ENCODE assay signal across 34 cellular contexts in the genomic region with DNA sequence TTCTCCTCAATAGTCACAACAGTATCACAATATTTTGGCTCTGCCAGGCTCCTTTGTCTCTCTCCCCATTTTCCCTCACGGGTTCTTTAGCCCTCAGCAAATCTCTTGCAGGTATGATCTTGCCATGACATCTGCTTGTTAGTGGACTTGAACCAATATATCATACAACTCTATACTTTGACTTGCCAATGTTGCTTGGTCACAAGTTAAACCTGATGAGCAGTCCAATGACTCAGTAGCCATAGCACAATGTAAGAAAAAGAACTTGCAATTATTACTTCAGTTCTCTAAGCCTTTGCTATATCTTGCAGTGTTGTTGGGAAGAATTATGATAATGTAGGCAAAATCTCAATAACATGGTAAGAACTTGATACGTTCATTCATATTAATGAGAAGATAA.
"Had no signal": no experiment of that assay in that cellular context is flagged by ENCODE, and none has a peak within 500 bp of the region (broad histone marks: within the 10 kb centered on the region; RNA-seq: fewer than 3 reads in every experiment).

No MANE protein-coding gene starts in this region.

- H3K27me3 ChIP-seq: ascending aorta, brain microvascular endothelial cell, cardiac muscle cell, colonic mucosa, esophagus squamous epithelium, gastrocnemius medialis, heart left ventricle had no signal

- H3K27ac Mint-ChIP-seq: activated CD4-positive, alpha-beta memory T cell treated with anti-CD3 and anti-CD28 coated beads for 36 hours; activated CD4-positive, alpha-beta T cell treated with anti-CD3 and anti-CD28 coated beads for 36 hours; activated CD4-positive, alpha-beta T cell treated with anti-CD3 and anti-CD28 coated beads, Interleukin-2, amount 10 ng/mL, durations not matched to agents 24 days and 14 days; activated CD8-positive, alpha-beta memory T cell treated with anti-CD3 and anti-CD28 coated beads, Interleukin-2, amount 10 ng/mL, durations not matched to agents 7 days and 5 days; activated CD8-positive, alpha-beta T cell treated with anti-CD3 and anti-CD28 coated beads, Interleukin-2, amount 10 ng/mL, durations not matched to agents 7 days and 5 days; activated naive CD4-positive, alpha-beta T cell treated with anti-CD3 and anti-CD28 coated beads, Interleukin-2, amount 10 ng/mL, durations not matched to agents 7 days and 5 days; activated naive CD4-positive, alpha-beta T cell treated with anti-CD3 and anti-CD28 coated beads, Interleukin-2, amount 50 U/mL, for 72 hours; activated naive CD8-positive, alpha-beta T cell treated with anti-CD3 and anti-CD28 coated beads, Interleukin-2, amount 10 ng/mL, durations not matched to agents 7 days and 5 days; activated T-helper 1 cell treated with anti-CD3 and anti-CD28 coated beads, Interleukin-12 subunit alpha, Interleukin-12 subunit beta, Interleukin-2, Interleukin-4 antibody, amounts not matched to agents 30 ng/mL and 10 ng/mL and 1 ng/mL, durations not matched to agents 14 hours and 24 hours and 36 hours; activated T-helper 2 cell treated with anti-CD3 and anti-CD28 coated beads, Interferon-gamma antibody, Interleukin-2, Interleukin-4, amounts not matched to agents 10 μg/mL and 5 μg/mL and 100 μg/mL, durations not matched to agents 14 hours and 24 hours and 36 hours; T-helper 17 cell; T-helper 2 cell treated with Interferon-gamma antibody and Interleukin-4, amounts not matched to agents 5 μg/mL and 100 μg/mL, for 36 hours had no signal

- H3K36me3 Mint-ChIP-seq: activated CD4-positive, alpha-beta memory T cell treated with anti-CD3 and anti-CD28 coated beads for 36 hours; activated CD8-positive, alpha-beta memory T cell treated with anti-CD3 and anti-CD28 coated beads, Interleukin-2, amount 10 ng/mL, durations not matched to agents 7 days and 5 days; activated naive CD4-positive, alpha-beta T cell treated with anti-CD3 and anti-CD28 coated beads, Interleukin-2, amount 10 ng/mL, durations not matched to agents 7 days and 5 days; activated naive CD4-positive, alpha-beta T cell treated with anti-CD3 and anti-CD28 coated beads, Interleukin-2, amount 50 U/mL, for 72 hours; activated naive CD8-positive, alpha-beta T cell treated with anti-CD3 and anti-CD28 coated beads, Interleukin-2, amount 10 ng/mL, durations not matched to agents 7 days and 5 days had no signal

- ATAC-seq: activated CD4-positive, alpha-beta T cell treated with anti-CD3 and anti-CD28 coated beads for 36 hours; activated CD8-positive, alpha-beta memory T cell treated with anti-CD3 and anti-CD28 coated beads, Interleukin-2, amount 10 ng/mL, durations not matched to agents 7 days and 5 days; activated CD8-positive, alpha-beta T cell treated with anti-CD3 and anti-CD28 coated beads, Interleukin-2, amount 10 ng/mL, durations not matched to agents 7 days and 5 days; activated naive CD4-positive, alpha-beta T cell treated with anti-CD3 and anti-CD28 coated beads, Interleukin-2, amount 50 U/mL, for 72 hours; gastrocnemius medialis; heart left ventricle; T-helper 17 cell had no signal

- H3K4me1 ChIP-seq: ascending aorta, colonic mucosa, esophagus squamous epithelium, heart left ventricle had no signal

- H3K4me3 Mint-ChIP-seq: activated CD4-positive, alpha-beta memory T cell treated with anti-CD3 and anti-CD28 coated beads for 36 hours; activated CD4-positive, alpha-beta T cell treated with anti-CD3 and anti-CD28 coated beads for 36 hours; activated CD4-positive, alpha-beta T cell treated with anti-CD3 and anti-CD28 coated beads, Interleukin-2, amount 10 ng/mL, durations not matched to agents 24 days and 14 days; activated CD8-positive, alpha-beta memory T cell treated with anti-CD3 and anti-CD28 coated beads, Interleukin-2, amount 10 ng/mL, durations not matched to agents 7 days and 5 days; activated CD8-positive, alpha-beta T cell treated with anti-CD3 and anti-CD28 coated beads, Interleukin-2, amount 10 ng/mL, durations not matched to agents 7 days and 5 days; activated naive CD4-positive, alpha-beta T cell treated with anti-CD3 and anti-CD28 coated beads, Interleukin-2, amount 10 ng/mL, durations not matched to agents 7 days and 5 days; activated naive CD8-positive, alpha-beta T cell treated with anti-CD3 and anti-CD28 coated beads, Interleukin-2, amount 10 ng/mL, durations not matched to agents 7 days and 5 days; activated T-helper 1 cell treated with anti-CD3 and anti-CD28 coated beads, Interleukin-12 subunit alpha, Interleukin-12 subunit beta, Interleukin-2, Interleukin-4 antibody, amounts not matched to agents 30 ng/mL and 10 ng/mL and 1 ng/mL, durations not matched to agents 14 hours and 24 hours and 36 hours; T-helper 17 cell; T-helper 2 cell treated with Interferon-gamma antibody and Interleukin-4, amounts not matched to agents 5 μg/mL and 100 μg/mL, for 36 hours had no signal

- H3K9me3 ChIP-seq: ascending aorta, colonic mucosa, esophagus squamous epithelium, gastrocnemius medialis, heart left ventricle had no signal

- H3K36me3 ChIP-seq: ascending aorta, brain microvascular endothelial cell, cardiac muscle cell, colonic mucosa, esophagus squamous epithelium, gastrocnemius medialis, heart left ventricle had no signal

- H3K9me3 Mint-ChIP-seq: activated CD4-positive, alpha-beta memory T cell treated with anti-CD3 and anti-CD28 coated beads for 36 hours; activated CD4-positive, alpha-beta T cell treated with anti-CD3 and anti-CD28 coated beads, Interleukin-2, amount 10 ng/mL, durations not matched to agents 24 days and 14 days; activated naive CD4-positive, alpha-beta T cell treated with anti-CD3 and anti-CD28 coated beads, Interleukin-2, amount 10 ng/mL, durations not matched to agents 7 days and 5 days; activated naive CD8-positive, alpha-beta T cell treated with anti-CD3 and anti-CD28 coated beads, Interleukin-2, amount 10 ng/mL, durations not matched to agents 7 days and 5 days; activated T-helper 1 cell treated with anti-CD3 and anti-CD28 coated beads, Interleukin-12 subunit alpha, Interleukin-12 subunit beta, Interleukin-2, Interleukin-4 antibody, amounts not matched to agents 30 ng/mL and 10 ng/mL and 1 ng/mL, durations not matched to agents 14 hours and 24 hours and 36 hours had no signal

- H3K27me3 Mint-ChIP-seq: activated CD4-positive, alpha-beta memory T cell treated with anti-CD3 and anti-CD28 coated beads for 36 hours; activated CD4-positive, alpha-beta T cell treated with anti-CD3 and anti-CD28 coated beads for 36 hours; activated CD4-positive, alpha-beta T cell treated with anti-CD3 and anti-CD28 coated beads, Interleukin-2, amount 10 ng/mL, durations not matched to agents 24 days and 14 days; activated CD8-positive, alpha-beta memory T cell treated with anti-CD3 and anti-CD28 coated beads, Interleukin-2, amount 10 ng/mL, durations not matched to agents 7 days and 5 days; activated naive CD4-positive, alpha-beta T cell treated with anti-CD3 and anti-CD28 coated beads, Interleukin-2, amount 10 ng/mL, durations not matched to agents 7 days and 5 days; activated naive CD8-positive, alpha-beta T cell treated with anti-CD3 and anti-CD28 coated beads, Interleukin-2, amount 10 ng/mL, durations not matched to agents 7 days and 5 days; T-helper 17 cell had no signal

- DNase-seq: activated CD4-positive, alpha-beta memory T cell treated with anti-CD3 and anti-CD28 coated beads for 36 hours; activated CD4-positive, alpha-beta T cell treated with anti-CD3 and anti-CD28 coated beads for 36 hours; activated CD4-positive, alpha-beta T cell treated with anti-CD3 and anti-CD28 coated beads, Interleukin-2, amount 10 ng/mL, durations not matched to agents 24 days and 14 days; activated CD4-positive, CD25-positive, alpha-beta regulatory T cell; activated CD4-positive, CD25-positive, alpha-beta regulatory T cell treated with anti-CD3 and anti-CD28 coated beads, Interleukin-2, amount 50 U/mL, for 72 hours; activated CD8-positive, alpha-beta memory T cell treated with anti-CD3 and anti-CD28 coated beads, Interleukin-2, amount 10 ng/mL, durations not matched to agents 7 days and 5 days; activated CD8-positive, alpha-beta memory T cell treated with anti-CD3 and anti-CD28 coated beads, Interleukin-2, amount 50 U/mL, for 4 hours; activated CD8-positive, alpha-beta T cell treated with anti-CD3 and anti-CD28 coated beads, Interleukin-2, amount 10 ng/mL, durations not matched to agents 7 days and 5 days; activated effector memory CD4-positive, alpha-beta T cell treated with anti-CD3 and anti-CD28 coated beads, Interleukin-2, amount 50 U/mL, for 16 hours; activated naive CD4-positive, alpha-beta T cell treated with anti-CD3 and anti-CD28 coated beads, Interleukin-2, amount 10 ng/mL, durations not matched to agents 7 days and 5 days; activated naive CD8-positive, alpha-beta T cell treated with anti-CD3 and anti-CD28 coated beads, Interleukin-2, amount 10 ng/mL, durations not matched to agents 7 days and 5 days; activated T-cell treated with anti-CD3 and anti-CD28 coated beads, Interleukin-2, amount 50 U/mL, for 1 hour; activated T-cell treated with anti-CD3 and anti-CD28 coated beads, Interleukin-2, amount 50 U/mL, for 48 hours; brain microvascular endothelial cell; central memory CD4-positive, alpha-beta T cell; cerebellar nuclear complex; colonic mucosa; effector CD8-positive, alpha-beta T cell; erythroblast; esophagus squamous epithelium; gastrocnemius medialis; glutamatergic neuron; heart left ventricle; T-helper 1 cell; T-helper 17 cell; T1000 had no signal

- H3K27ac ChIP-seq: ascending aorta, brain microvascular endothelial cell, cardiac muscle cell, colonic mucosa, esophagus squamous epithelium, gastrocnemius medialis, heart left ventricle had no signal

- H3K4me1 Mint-ChIP-seq: activated CD4-positive, alpha-beta T cell treated with anti-CD3 and anti-CD28 coated beads for 36 hours; activated CD4-positive, alpha-beta T cell treated with anti-CD3 and anti-CD28 coated beads, Interleukin-2, amount 10 ng/mL, durations not matched to agents 24 days and 14 days; activated CD8-positive, alpha-beta memory T cell treated with anti-CD3 and anti-CD28 coated beads, Interleukin-2, amount 10 ng/mL, durations not matched to agents 7 days and 5 days; activated naive CD4-positive, alpha-beta T cell treated with anti-CD3 and anti-CD28 coated beads, Interleukin-2, amount 10 ng/mL, durations not matched to agents 7 days and 5 days; activated naive CD8-positive, alpha-beta T cell treated with anti-CD3 and anti-CD28 coated beads, Interleukin-2, amount 10 ng/mL, durations not matched to agents 7 days and 5 days; T-helper 17 cell had no signal

- H3K4me3 ChIP-seq: ascending aorta, cardiac muscle cell, colonic mucosa, esophagus squamous epithelium, gastrocnemius medialis, heart left ventricle had no signal

- FAIRE-seq: endometrium, endothelial cell of umbilical vein had no signal
